ENCODE assay signal across 11 cellular contexts in genomic region chr5:5271606-5272321, GRCh38.
A peak's percentile ranks its signal among the peaks of the same experiment; 100 is the strongest.
DNase-seq lines count a peak whose midpoint lies in the region; TF ChIP-seq lines count a peak whose summit lies in the region.
"Had no signal": no experiment of that assay in that cellular context is flagged by ENCODE, and none has a peak within 500 bp of the region (broad histone marks: within the 10 kb centered on the region; RNA-seq: fewer than 3 reads in every experiment).

No MANE protein-coding gene starts in this region.

- H3K36me3 Mint-ChIP-seq in type B pancreatic cell: peaks cover 3% of the 10 kb centered on the region

- peaks cover 7% of the 10 kb centered on the region for H3K9me3 Mint-ChIP-seq in type B pancreatic cell
- H3K9me3 Mint-ChIP-seq: activated CD8-positive, alpha-beta T cell treated with anti-CD3 and anti-CD28 coated beads for 36 hours had no signal

- H3K27ac Mint-ChIP-seq in type B pancreatic cell: peak overlapping the region; percentile 35
- H3K27ac Mint-ChIP-seq: activated CD8-positive, alpha-beta T cell treated with anti-CD3 and anti-CD28 coated beads for 36 hours had no signal

- H3K4me3 Mint-ChIP-seq in type B pancreatic cell: peak overlapping the region; percentile 52
- H3K4me3 Mint-ChIP-seq: activated CD8-positive, alpha-beta T cell treated with anti-CD3 and anti-CD28 coated beads for 36 hours had no signal

- TF ChIP-seq CTCF in type B pancreatic cell (conservative IDR thresholded peaks at IDR 0.05): no peak

- H3K27me3 Mint-ChIP-seq in type B pancreatic cell: peaks cover 3% of the 10 kb centered on the region

- peaks cover 24% of the 10 kb centered on the region for H3K4me1 Mint-ChIP-seq in type B pancreatic cell (ENCODE audit: unreplicated experiment)

- H3K27ac ChIP-seq in angular gyrus (ENCODE audit: low read depth, low read length): peak overlapping the region; percentile 46
- H3K27ac ChIP-seq: 22Rv1 had no signal

- DNase-seq in NCI-H1417 (lab: John Stamatoyannopoulos, UW): peak; percentile 40 to 75 (median 52)
- no peak for DNase-seq in NCI-H1417 treated with DMSO at 0.1 percent for 48 hours (lab: John Stamatoyannopoulos, UW)
- DNase-seq in kidney glomerular epithelial cell (lab: John Stamatoyannopoulos, UW): peak; percentile 91
- no peak for DNase-seq in type B pancreatic cell (ENCODE audit: extremely low spot score, unreplicated experiment)
- DNase-seq in 8988T: no peak
- DNase-seq in effector CD8-positive, alpha-beta T cell (lab: John Stamatoyannopoulos, UW): no peak
- DNase-seq in UCSD-AML1 (lab: John Stamatoyannopoulos, UW; ENCODE audit: unreplicated experiment): no peak
- DNase-seq: activated CD8-positive, alpha-beta T cell treated with anti-CD3 and anti-CD28 coated beads for 36 hours; stimulated activated CD4-positive, alpha-beta T cell treated with anti-CD3 and anti-CD28 coated beads, Interleukin-1b, Interleukin-23, amount 100 ng/mL, for 48 hours had no signal

Comparison
In these comparisons a context has a peak if more than half of its experiments do, and no peak if none do; other contexts are left out.
1. DNase-seq: peak in NCI-H1417 (3 of 3) and kidney glomerular epithelial cell (single experiment); none in NCI-H1417 treated with DMSO at 0.1 percent for 48 hours (single experiment), type B pancreatic cell (single experiment), 8988T (single experiment), effector CD8-positive, alpha-beta T cell (single experiment) and UCSD-AML1 (single experiment).